Comparison of ENCODE assay signal across 10 cellular contexts in the genomic region with DNA sequence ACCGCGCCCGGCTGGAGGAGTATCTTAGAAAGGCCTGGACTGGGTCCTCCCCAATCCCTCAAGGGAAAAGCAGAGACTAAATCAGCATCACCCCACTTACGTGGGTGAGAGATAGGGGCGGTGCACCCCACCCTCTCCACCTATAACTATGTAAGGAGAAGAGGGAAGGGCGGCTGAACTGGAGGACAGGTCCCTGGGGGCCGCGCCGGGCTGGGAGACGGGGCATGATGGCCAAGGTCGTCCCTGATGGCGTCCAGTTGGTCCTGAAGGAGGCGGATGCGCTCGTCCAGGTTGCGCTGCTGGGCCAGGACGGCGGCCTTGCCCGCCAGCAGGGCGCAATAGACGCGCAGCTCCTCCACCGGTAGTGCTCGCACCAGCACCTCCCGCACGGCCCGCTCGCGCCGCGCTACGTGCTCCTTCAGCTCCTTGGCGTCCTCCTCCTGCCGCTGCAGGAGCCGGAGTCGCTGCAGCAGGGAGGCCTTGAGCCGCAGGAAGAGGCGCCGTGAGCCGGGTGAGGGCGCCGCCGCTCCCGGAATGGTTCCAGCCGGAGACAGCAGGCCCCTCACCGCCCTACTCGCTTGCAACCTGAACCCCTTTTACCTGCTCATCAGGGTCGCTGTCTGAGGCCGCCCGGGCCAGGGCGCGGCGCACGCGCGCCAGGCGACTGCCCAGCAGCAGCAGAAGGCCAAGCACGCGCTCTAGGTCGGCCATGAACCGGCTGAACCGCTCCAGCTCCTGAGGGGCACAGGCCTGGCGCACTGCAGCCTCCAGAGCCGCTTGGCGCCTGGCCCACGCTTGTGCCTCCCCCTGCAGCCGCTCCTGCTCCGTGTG. TPM values are rescaled to one million over a fixed set of nuclear protein-coding genes. Genes with fewer than 3 reads are reported as not detected.
DNase-seq lines count a peak whose midpoint lies in the region; ATAC-seq and TF ChIP-seq lines count a peak whose summit lies in the region.
"Had no signal": no experiment of that assay in that cellular context is flagged by ENCODE, and none has a peak within 500 bp of the region (broad histone marks: within the 10 kb centered on the region; RNA-seq: fewer than 3 reads in every experiment).

No MANE protein-coding gene starts in this region.

- H3K4me1 ChIP-seq in iPS DF 6.9 (ENCODE audit: control insufficient read depth, insufficient read depth, low read length) (peaks cover 4% of the 10 kb centered on the region), spleen (peaks cover 0 to 43% (median 32%) of the 10 kb centered on the region in 6 donors)

- no peak for TF ChIP-seq POLR2A in spleen (IDR thresholded peaks at IDR 0.05)
- no peak for TF ChIP-seq POLR2A in GM18505 (IDR thresholded peaks at IDR 0.05; ENCODE audit: borderline replicate concordance, extremely low read depth, insufficient read depth, insufficient read length)

- H3K27me3 ChIP-seq in H7 (ENCODE audit: control insufficient read depth, insufficient read depth, low read length), result peaks cover 53% of the 10 kb centered on the region
- H3K27me3 ChIP-seq in iPS DF 6.9 (ENCODE audit: control insufficient read depth, insufficient read depth, low read length), result peaks cover 12% of the 10 kb centered on the region; the same call in 1 of the 2 replicates
- H3K27me3 ChIP-seq in spleen (replicated peaks in 1 of 7), result peaks cover 0 to 89% (median 44%) of the 10 kb centered on the region in 7 donors

- no peaks in the 10 kb centered on the region for H3K9me3 ChIP-seq in iPS DF 6.9 (ENCODE audit: control insufficient read depth, insufficient read depth, low read length)
- H3K9me3 ChIP-seq in spleen, result no peaks in the 10 kb centered on the region

- H3K27ac ChIP-seq in iPS DF 6.9 (ENCODE audit: low read length), result no peak overlapping the region
- no peak overlapping the region for H3K27ac ChIP-seq in spleen

- TF ChIP-seq CTCF in spleen (IDR thresholded peaks at IDR 0.05 in 8 of 11, conservative IDR thresholded peaks at IDR 0.05 in 3 of 11), result no peak

- H3K36me3 ChIP-seq in H7 (replicated peaks; ENCODE audit: control insufficient read depth, insufficient read depth, low read length) (no peaks in the 10 kb centered on the region), iPS DF 6.9 (ENCODE audit: control insufficient read depth, insufficient read depth, low read length) (no peaks in the 10 kb centered on the region), spleen (no peaks in the 10 kb centered on the region)

- intact Hi-C loops in spleen (cut with DNase I; ENCODE audit: low total_unique reads), result no loop called here

- H3K4me3 ChIP-seq in H7 (ENCODE audit: insufficient read depth, low read depth, low read length), result peak overlapping the region; percentile 36
- H3K4me3 ChIP-seq in iPS DF 6.9 (ENCODE audit: low read length), result peak overlapping the region; percentile 15; the same call in 1 of the 2 replicates
- peak overlapping the region in 6 of 8 donors; percentile 7 to 53 (median 16) for H3K4me3 ChIP-seq in spleen
- H3K4me3 ChIP-seq: GM12878 had no signal

- no peak for ATAC-seq in GM18505 (IDR thresholded peaks at IDR 0.05; ENCODE audit: unreplicated experiment)
- ATAC-seq: GM12878 had no signal

- peak; percentile 94 for DNase-seq in H7
- peak; percentile 48 for DNase-seq in amniotic epithelial cell (ENCODE audit: low read depth)
- no peak for DNase-seq in iPS DF 6.9 (ENCODE audit: low read depth, low spot score)
- no peak for DNase-seq in spleen
- no peak for DNase-seq in dermis blood vessel endothelial cell
- DNase-seq in NCI-H1105 (lab: John Stamatoyannopoulos, UW), result no peak
- no peak for DNase-seq in NK-92 (lab: John Stamatoyannopoulos, UW; ENCODE audit: unreplicated experiment)
- DNase-seq: naive B cell had no signal

- WGBS in iPS DF 6.9 (ENCODE audit: insufficient coverage, insufficient read length), result no CpG with 5 or more reads among the region's 68 CpGs
- WGBS in spleen, 5 donors, result 17 to 33% (median 26%) methylated on average over 40 to 68 of the region's 68 CpGs

RNA-seq across cellular contexts. Expression of a gene that starts 7.6 kb away (rescaled TPM):
- total RNA-seq in H7 (2014; rRNA removed; shearing (Covaris generic)), result 1.3 and 4.0 TPM in 2 replicates
- total RNA-seq in spleen, result 10 to 100 TPM in 2 of 7 donors, 1 to 10 TPM in 5; 1.8 to 26.1 (median 4.0) TPM
- 1 to 10 TPM; 1.1 to 2.8 (median 1.4) TPM for polyA plus RNA-seq in spleen
- 7.1 and 9.9 TPM in 2 replicates for total RNA-seq in dermis blood vessel endothelial cell

RNA-seq across cellular contexts. Expression of a gene that starts 9.8 kb away (rescaled TPM):
- total RNA-seq in H7 (2014; rRNA removed; shearing (Covaris generic)), result 0.21 TPM in 1 of 2 replicates, not detected in the other
- not detected for total RNA-seq in spleen
- under 1 TPM; 0.03 to 0.56 (median 0.24) TPM for polyA plus RNA-seq in spleen
- not detected in 2 replicates for total RNA-seq in dermis blood vessel endothelial cell

RNA-seq across cellular contexts. Expression of a gene that starts 43.4 kb away (rescaled TPM):
- 0.22 and 0.24 TPM in 2 replicates for total RNA-seq in H7 (2014; rRNA removed; shearing (Covaris generic))
- total RNA-seq in spleen (under 1 TPM in 4 of 7 donors, not detected in 3; 0.17 to 0.40 (median 0.34) TPM), dermis blood vessel endothelial cell (0.14 TPM in 1 of 2 replicates, not detected in the other)
- polyA plus RNA-seq in spleen, result under 1 TPM; 0.29 to 0.59 (median 0.56) TPM

RNA-seq across cellular contexts. Expression of a gene that starts 43.6 kb away (rescaled TPM):
- 129 and 137 TPM in 2 replicates for total RNA-seq in H7 (2014; rRNA removed; shearing (Covaris generic))
- 100 to 1,000 TPM in 4 of 7 donors, 10 to 100 TPM in 3; 59.6 to 176 (median 159) TPM for total RNA-seq in spleen
- 100 to 1,000 TPM; 175 to 266 (median 192) TPM for polyA plus RNA-seq in spleen
- total RNA-seq in dermis blood vessel endothelial cell, result 68.8 and 98.9 TPM in 2 replicates

RNA-seq across cellular contexts. Expression of a gene that starts 45.8 kb away (rescaled TPM):
- 10.5 and 12.4 TPM in 2 replicates for total RNA-seq in H7 (2014; rRNA removed; shearing (Covaris generic))
- total RNA-seq in spleen (10 to 100 TPM; 11.5 to 29.8 (median 19.8) TPM), dermis blood vessel endothelial cell (61.3 and 67.4 TPM in 2 replicates)
- 10 to 100 TPM in 1 of 3 donors, 1 to 10 TPM in 2; 6.1 to 13.3 (median 7.5) TPM for polyA plus RNA-seq in spleen

Comparison
In these comparisons a context has a peak if more than half of its experiments do, and no peak if none do; other contexts are left out.
1. DNase-seq: peak in H7 (single experiment) and amniotic epithelial cell (single experiment); none in iPS DF 6.9 (single experiment), spleen (single experiment), dermis blood vessel endothelial cell (single experiment), NCI-H1105 (single experiment) and NK-92 (single experiment).
2. Peak in every context shown above with its lines, with median percentiles within 50 percentile points of each other: H3K4me3 ChIP-seq.